In genomic region chr11:86696004-86696403, GRCh38 we compare ENCODE assay signal across 13 cellular contexts. TPM values are rescaled to one million over a fixed set of nuclear protein-coding genes. Genes with fewer than 3 reads are reported as not detected.
A peak's percentile ranks its signal among the peaks of the same experiment; 100 is the strongest.
DNase-seq lines count a peak whose midpoint lies in the region; ATAC-seq, FAIRE-seq and TF ChIP-seq lines count a peak whose summit lies in the region.
"Had no signal": no experiment of that assay in that cellular context is flagged by ENCODE, and none has a peak within 500 bp of the region (broad histone marks: within the 10 kb centered on the region; RNA-seq: fewer than 3 reads in every experiment).

No MANE protein-coding gene starts in this region.

- H2BK120ac ChIP-seq in mesenchymal stem cell (ENCODE audit: low read depth, low read length) = no peak overlapping the region

- no peak overlapping the region for H3K4ac ChIP-seq in mesenchymal stem cell (ENCODE audit: low read depth in 1 of 2, low read length in 2 of 2)

- no peak overlapping the region for H3K23ac ChIP-seq in mesenchymal stem cell (ENCODE audit: low read length in 2 of 2)

- no peak overlapping the region for H2BK12ac ChIP-seq in mesenchymal stem cell (ENCODE audit: low read length in 2 of 2)

- no peak overlapping the region for H2BK5ac ChIP-seq in mesenchymal stem cell (ENCODE audit: low read depth, low read length, poor library complexity, severe bottlenecking)

- no peaks in the 10 kb centered on the region for H3K79me1 ChIP-seq in mesenchymal stem cell (replicated peaks; ENCODE audit: low read length, poor library complexity, severe bottlenecking)

- H3K14ac ChIP-seq in mesenchymal stem cell (ENCODE audit: low read length in 2 of 2) = no peak overlapping the region

- ATAC-seq in HG02885 (IDR thresholded peaks at IDR 0.05; ENCODE audit: poor library complexity, unreplicated experiment) (no peak), HG03469 (IDR thresholded peaks at IDR 0.05; ENCODE audit: unreplicated experiment) (no peak)

- FAIRE-seq in A204.1 (lab: Jason Lieb, UNC) = peak; percentile 97
- FAIRE-seq: kidney had no signal

- H3K4me3 ChIP-seq in choroid plexus epithelial cell (ENCODE audit: low read depth, low read length) (no peak overlapping the region), mesenchymal stem cell (ENCODE audit: insufficient read depth in 1 of 2, low read depth in 1 of 2, low read length in 2 of 2) (no peak overlapping the region)
- H3K4me3 ChIP-seq: colonic mucosa had no signal

- H3K9ac ChIP-seq in mesenchymal stem cell (ENCODE audit: low read length) = peak overlapping the region; percentile 48

- no peak overlapping the region for H2AK5ac ChIP-seq in mesenchymal stem cell (ENCODE audit: low read length, severe bottlenecking)

- DNase-seq in choroid plexus epithelial cell (ENCODE audit: low read depth) (peak; percentile 97), mesenchymal stem cell (peak; percentile 93), DMS153 treated with DMSO at 0.1 percent for 48 hours (lab: John Stamatoyannopoulos, UW; ENCODE audit: unreplicated experiment) (no peak)
- DNase-seq in activated naive CD4-positive, alpha-beta T cell treated with anti-CD3 and anti-CD28 coated beads, Interleukin-2, amount 50 U/mL, for 16 hours = no peak
- DNase-seq: activated T-cell treated with anti-CD3 and anti-CD28 coated beads for 4 hours, colonic mucosa, kidney, NCI-H2029 treated with DMSO at 0.1 percent for 48 hours, T-helper 2 cell had no signal

- no peak overlapping the region for H4K91ac ChIP-seq in mesenchymal stem cell (ENCODE audit: low read length)

- no peak overlapping the region for H2AFZ ChIP-seq in mesenchymal stem cell (ENCODE audit: low read depth, low read length)

- peak overlapping the region; percentile 82 for H3K27ac ChIP-seq in mesenchymal stem cell (ENCODE audit: low read length, poor library complexity, severe bottlenecking)
- H3K27ac ChIP-seq: colonic mucosa had no signal

- H3K4me1 ChIP-seq in mesenchymal stem cell (ENCODE audit: control insufficient read depth, insufficient read depth, low read depth, low read length) = peaks cover 7% of the 10 kb centered on the region
- H3K4me1 ChIP-seq: colonic mucosa had no signal

- H2BK15ac ChIP-seq in mesenchymal stem cell (ENCODE audit: low read depth, poor library complexity, severe bottlenecking) = no peak overlapping the region

- no peaks in the 10 kb centered on the region for H3K36me3 ChIP-seq in mesenchymal stem cell (ENCODE audit: control insufficient read depth in 1 of 2, insufficient read depth in 2 of 2, low read depth in 1 of 2, low read length in 2 of 2)
- H3K36me3 ChIP-seq: colonic mucosa had no signal

- no CpG with 5 or more reads among the region's 1 CpG for WGBS in mesenchymal stem cell

- H3K18ac ChIP-seq in mesenchymal stem cell (ENCODE audit: low read depth in 1 of 2, low read length in 2 of 2) = no peak overlapping the region

- H3K4me2 ChIP-seq in mesenchymal stem cell (ENCODE audit: low read length, poor library complexity, severe bottlenecking) = no peak overlapping the region

- TF ChIP-seq EP300 in Ishikawa (IDR thresholded peaks at IDR 0.05; ENCODE audit: borderline replicate concordance) = peak; percentile 80; the same call in 1 of the 2 replicates

- no peak for TF ChIP-seq RAD21 in Ishikawa (IDR thresholded peaks at IDR 0.05; ENCODE audit: low read depth)

- H4K8ac ChIP-seq in mesenchymal stem cell (ENCODE audit: low read length) = no peak overlapping the region

- H3K9me3 ChIP-seq in mesenchymal stem cell (ENCODE audit: control insufficient read depth, low read length) = no peaks in the 10 kb centered on the region
- H3K9me3 ChIP-seq: colonic mucosa had no signal

- no peaks in the 10 kb centered on the region for H3K27me3 ChIP-seq in mesenchymal stem cell (ENCODE audit: control insufficient read depth in 1 of 2, insufficient read depth in 1 of 2, low read length in 2 of 2)
- H3K27me3 ChIP-seq: colonic mucosa had no signal

- no peak for TF ChIP-seq CTCF in choroid plexus epithelial cell (conservative IDR thresholded peaks at IDR 0.05; ENCODE audit: low read depth, low read length)

TF ChIP-seq in Ishikawa, 13 proteins besides CTCF, POLR2A, EP300 and RAD21:
- TF ChIP-seq FOXM1 (IDR thresholded peaks at IDR 0.05; ENCODE audit: borderline replicate concordance, low read depth) (0 out of 2 replicates have a peak, but pooled peaks have one; percentile 63), NFIC (IDR thresholded peaks at IDR 0.05) (peak; percentile 82), TCF12 (IDR thresholded peaks at IDR 0.05; ENCODE audit: low read depth) (peak; percentile 50), CEBPB (IDR thresholded peaks at IDR 0.05) (peak; percentile 33; the same call in 1 of the 2 replicates), USF1 (IDR thresholded peaks at IDR 0.05) (no peak), TEAD4 (IDR thresholded peaks at IDR 0.05) (peak; percentile 91)

RNA-seq across cellular contexts. Expression of gene ME3, which starts 23.6 kb away (rescaled TPM):
- polyA plus RNA-seq in mesenchymal stem cell (2013, experiment 1 of 2) = 12.5 TPM
- 11.9 TPM for polyA plus RNA-seq in mesenchymal stem cell (2013, experiment 2 of 2)

Comparison
In these comparisons a context has a peak if more than half of its experiments do, and no peak if none do; other contexts are left out.
1. DNase-seq: peak in choroid plexus epithelial cell (single experiment) and mesenchymal stem cell (single experiment); none in DMS153 treated with DMSO at 0.1 percent for 48 hours (single experiment) and activated naive CD4-positive, alpha-beta T cell treated with anti-CD3 and anti-CD28 coated beads, Interleukin-2, amount 50 U/mL, for 16 hours (single experiment).